ENCODE assay signal across 3 cellular contexts in genomic region chr15:58028392-58028791, GRCh38. TPM values are rescaled to one million over a fixed set of nuclear protein-coding genes. Genes with fewer than 3 reads are reported as not detected.
"Had no signal": no experiment of that assay in that cellular context is flagged by ENCODE, and none has a peak within 500 bp of the region (broad histone marks: within the 10 kb centered on the region; RNA-seq: fewer than 3 reads in every experiment).

No MANE protein-coding gene starts in this region.

RNA-seq across cellular contexts. Expression of gene ALDH1A2, which starts 37.1 kb away (rescaled TPM):
- total RNA-seq: H4, HFFc6 had no signal
- polyA plus RNA-seq: GM23338 had no signal
